ENCODE assay signal across 8 cellular contexts in the genomic region with DNA sequence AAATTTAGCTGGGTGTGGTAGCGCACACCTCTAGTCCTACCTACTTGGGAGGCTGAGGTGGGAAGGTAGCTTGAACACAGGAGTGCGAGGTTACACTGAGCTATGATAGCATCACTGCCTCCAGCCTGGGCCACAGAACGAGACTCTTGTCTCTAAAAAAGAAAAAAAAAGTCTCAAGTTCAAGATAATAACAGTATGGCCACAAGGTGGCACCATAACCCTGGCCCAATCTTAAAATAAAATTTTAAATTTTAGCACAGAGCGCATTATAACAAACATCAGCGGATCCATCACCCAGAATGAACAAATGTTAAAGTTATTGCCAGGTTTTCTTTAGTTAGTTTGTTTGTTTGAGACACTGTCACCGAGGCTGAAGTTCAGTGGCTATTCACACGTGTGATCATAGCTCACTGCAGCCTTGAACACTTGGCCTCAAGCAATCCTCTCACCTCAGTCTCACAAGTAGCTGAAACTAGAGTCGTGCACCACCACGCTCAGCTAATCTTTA. TPM values are rescaled to one million over a fixed set of nuclear protein-coding genes. Genes with fewer than 3 reads are reported as not detected.
DNase-seq lines count a peak whose midpoint lies in the region; ATAC-seq lines count a peak whose summit lies in the region.

No MANE protein-coding gene starts in this region.

- peaks cover 1% of the 10 kb centered on the region for H3K36me3 Mint-ChIP-seq in activated CD4-positive, alpha-beta memory T cell treated with anti-CD3 and anti-CD28 coated beads for 36 hours
- no peaks in the 10 kb centered on the region for H3K36me3 Mint-ChIP-seq in activated CD4-positive, alpha-beta memory T cell treated with anti-CD3 and anti-CD28 coated beads, Interleukin-2, amount 10 ng/mL, durations not matched to agents 7 days and 5 days (ENCODE audit: low read depth)

- peak; percentile 45 for DNase-seq in activated CD4-positive, alpha-beta memory T cell treated with anti-CD3 and anti-CD28 coated beads for 36 hours
- no peak for DNase-seq in activated CD4-positive, alpha-beta memory T cell treated with anti-CD3 and anti-CD28 coated beads, Interleukin-2, amount 10 ng/mL, durations not matched to agents 7 days and 5 days
- DNase-seq in NCI-H1105 (lab: John Stamatoyannopoulos, UW): peak; percentile 18
- peak; percentile 41 to 52 for DNase-seq in activated CD4-positive, alpha-beta T cell treated with anti-CD3 and anti-CD28 coated beads, Interleukin-2, amount 50 U/mL, for 48 hours
- peak; percentile 22 for DNase-seq in globus pallidus (ENCODE audit: low spot score)
- DNase-seq in stimulated activated naive CD4-positive, alpha-beta T cell treated with Interleukin-2 at 50 U/mL for 16 hours (lab: John Stamatoyannopoulos, UW): peak; percentile 12
- no peak for DNase-seq in NCI-H774 (lab: John Stamatoyannopoulos, UW)

- ATAC-seq in GM21367 (IDR thresholded peaks at IDR 0.05; ENCODE audit: unreplicated experiment): no peak

- no peaks in the 10 kb centered on the region for H3K9me3 Mint-ChIP-seq in activated CD4-positive, alpha-beta memory T cell treated with anti-CD3 and anti-CD28 coated beads for 36 hours
- no peaks in the 10 kb centered on the region for H3K9me3 Mint-ChIP-seq in activated CD4-positive, alpha-beta memory T cell treated with anti-CD3 and anti-CD28 coated beads, Interleukin-2, amount 10 ng/mL, durations not matched to agents 7 days and 5 days

- H3K4me1 Mint-ChIP-seq in activated CD4-positive, alpha-beta memory T cell treated with anti-CD3 and anti-CD28 coated beads for 36 hours (ENCODE audit: low read depth): peaks cover 20% of the 10 kb centered on the region
- peaks cover 22% of the 10 kb centered on the region for H3K4me1 Mint-ChIP-seq in activated CD4-positive, alpha-beta memory T cell treated with anti-CD3 and anti-CD28 coated beads, Interleukin-2, amount 10 ng/mL, durations not matched to agents 7 days and 5 days

- CTCF ChIA-PET in activated CD4-positive, alpha-beta memory T cell treated with anti-CD3 and anti-CD28 coated beads for 36 hours (lab: Charles Lee): interaction anchor here (0.6 to 6.2 kb wide), 46 partner anchors 8 to 487 kb away, joined by 3 to 195 read pairs (median 4); partner anchors contain the start of genes EMC1, MRTO4, NBL1 and OTUD3
- CTCF ChIA-PET in activated CD4-positive, alpha-beta memory T cell treated with anti-CD3 and anti-CD28 coated beads, Interleukin-2, amount 10 ng/mL, durations not matched to agents 7 days and 5 days (lab: Charles Lee): interaction anchor here (0.6 to 4.1 kb wide), 42 partner anchors 8 to 786 kb away, joined by 3 to 77 read pairs (median 4); partner anchors contain the start of genes AKR7A2, CAPZB, EMC1 and MRTO4

- POLR2A ChIA-PET in activated CD4-positive, alpha-beta memory T cell treated with anti-CD3 and anti-CD28 coated beads for 36 hours (lab: Charles Lee): no interaction called here
- POLR2A ChIA-PET in activated CD4-positive, alpha-beta memory T cell treated with anti-CD3 and anti-CD28 coated beads, Interleukin-2, amount 10 ng/mL, durations not matched to agents 7 days and 5 days (lab: Charles Lee): interaction anchor here (0.8 kb wide), 1 partner anchor 42 kb away, joined by 5 read pairs; no protein-coding TSS in a partner anchor

- intact Hi-C loops in activated CD4-positive, alpha-beta memory T cell treated with anti-CD3 and anti-CD28 coated beads for 36 hours (cut with micrococcal nuclease): loop anchor here (1.0 to 2.0 kb wide), 2 partner anchors 43 to 149 kb away; no protein-coding TSS in a partner anchor

- no peak overlapping the region for H3K27ac Mint-ChIP-seq in activated CD4-positive, alpha-beta memory T cell treated with anti-CD3 and anti-CD28 coated beads for 36 hours
- no peak overlapping the region for H3K27ac Mint-ChIP-seq in activated CD4-positive, alpha-beta memory T cell treated with anti-CD3 and anti-CD28 coated beads, Interleukin-2, amount 10 ng/mL, durations not matched to agents 7 days and 5 days

- peaks cover 17% of the 10 kb centered on the region for H3K27me3 Mint-ChIP-seq in activated CD4-positive, alpha-beta memory T cell treated with anti-CD3 and anti-CD28 coated beads for 36 hours
- H3K27me3 Mint-ChIP-seq in activated CD4-positive, alpha-beta memory T cell treated with anti-CD3 and anti-CD28 coated beads, Interleukin-2, amount 10 ng/mL, durations not matched to agents 7 days and 5 days: peaks cover 33% of the 10 kb centered on the region

- no peak overlapping the region for H3K4me3 Mint-ChIP-seq in activated CD4-positive, alpha-beta memory T cell treated with anti-CD3 and anti-CD28 coated beads for 36 hours
- no peak overlapping the region for H3K4me3 Mint-ChIP-seq in activated CD4-positive, alpha-beta memory T cell treated with anti-CD3 and anti-CD28 coated beads, Interleukin-2, amount 10 ng/mL, durations not matched to agents 7 days and 5 days

RNA-seq across cellular contexts. Expression of gene HTR6, which starts 2.9 kb away (rescaled TPM):
- total RNA-seq in activated CD4-positive, alpha-beta memory T cell treated with anti-CD3 and anti-CD28 coated beads for 36 hours: under 1 TPM; 0.17 to 0.19 TPM
- not detected for total RNA-seq in activated CD4-positive, alpha-beta memory T cell treated with anti-CD3 and anti-CD28 coated beads, Interleukin-2, amount 10 ng/mL, durations not matched to agents 7 days and 5 days

RNA-seq across cellular contexts. Expression of gene NBL1, which starts 17.7 kb away (rescaled TPM):
- total RNA-seq in activated CD4-positive, alpha-beta memory T cell treated with anti-CD3 and anti-CD28 coated beads for 36 hours: 10 to 100 TPM; 25.0 to 31.3 TPM
- 10 to 100 TPM; 25.4 to 29.8 TPM for total RNA-seq in activated CD4-positive, alpha-beta memory T cell treated with anti-CD3 and anti-CD28 coated beads, Interleukin-2, amount 10 ng/mL, durations not matched to agents 7 days and 5 days

Comparison
In these comparisons a context has a peak if more than half of its experiments do, and no peak if none do; other contexts are left out.
1. DNase-seq: peak in activated CD4-positive, alpha-beta memory T cell treated with anti-CD3 and anti-CD28 coated beads for 36 hours (single experiment), NCI-H1105 (single experiment), activated CD4-positive, alpha-beta T cell treated with anti-CD3 and anti-CD28 coated beads, Interleukin-2, amount 50 U/mL, for 48 hours (2 of 2), globus pallidus (single experiment) and stimulated activated naive CD4-positive, alpha-beta T cell treated with Interleukin-2 at 50 U/mL for 16 hours (single experiment); none in activated CD4-positive, alpha-beta memory T cell treated with anti-CD3 and anti-CD28 coated beads, Interleukin-2, amount 10 ng/mL, durations not matched to agents 7 days and 5 days (single experiment) and NCI-H774 (single experiment).